In genomic region chr4:8332038-8332857, GRCh38 we compare ENCODE assay signal across 22 cellular contexts.
"Had no signal": no experiment of that assay in that cellular context is flagged by ENCODE, and none has a peak within 500 bp of the region (broad histone marks: within the 10 kb centered on the region; RNA-seq: fewer than 3 reads in every experiment).

No MANE protein-coding gene starts in this region.

- H3K9me3 ChIP-seq: ascending aorta, breast epithelium, upper lobe of left lung had no signal

- H3K36me3 Mint-ChIP-seq: natural killer cell had no signal

- H3K4me1 ChIP-seq: breast epithelium had no signal

- H3K27ac ChIP-seq: breast epithelium, dorsolateral prefrontal cortex, left lung, upper lobe of left lung had no signal

- H3K36me3 ChIP-seq: ascending aorta, breast epithelium, gastroesophageal sphincter, left lung, right atrium auricular region, upper lobe of left lung had no signal

- H3K4me3 ChIP-seq: ascending aorta, breast epithelium, dorsolateral prefrontal cortex, gastroesophageal sphincter, left lung, right atrium auricular region, upper lobe of left lung had no signal

- H3K4me1 Mint-ChIP-seq: activated CD4-positive, alpha-beta T cell treated with anti-CD3 and anti-CD28 coated beads, Interleukin-2, amount 10 ng/mL, durations not matched to agents 7 days and 5 days; activated naive CD8-positive, alpha-beta T cell treated with anti-CD3 and anti-CD28 coated beads, Interleukin-2, amount 50 U/mL, for 24 hours; endodermal cell; natural killer cell; WTC11 had no signal

- H3K27me3 Mint-ChIP-seq: activated CD4-positive, alpha-beta T cell treated with anti-CD3 and anti-CD28 coated beads, Interleukin-2, amount 10 ng/mL, durations not matched to agents 7 days and 5 days; activated naive CD8-positive, alpha-beta T cell treated with anti-CD3 and anti-CD28 coated beads, Interleukin-2, amount 50 U/mL, for 24 hours had no signal

- H3K4me3 Mint-ChIP-seq: activated CD4-positive, alpha-beta T cell treated with anti-CD3 and anti-CD28 coated beads, Interleukin-2, amount 10 ng/mL, durations not matched to agents 7 days and 5 days; activated naive CD4-positive, alpha-beta T cell treated with anti-CD3 and anti-CD28 coated beads for 36 hours; activated naive CD8-positive, alpha-beta T cell treated with anti-CD3 and anti-CD28 coated beads, Interleukin-2, amount 50 U/mL, for 24 hours; endodermal cell; natural killer cell; T-helper 1 cell treated with Interleukin-12 subunit alpha and Interleukin-12 subunit beta and Interleukin-4 antibody, amounts not matched to agents 30 μg/mL and 1 μg/mL, for 36 hours; WTC11 had no signal

- H3K27me3 ChIP-seq: ascending aorta, breast epithelium, dorsolateral prefrontal cortex, gastroesophageal sphincter, left lung, right atrium auricular region, upper lobe of left lung had no signal

- DNase-seq: activated CD4-positive, alpha-beta T cell treated with anti-CD3 and anti-CD28 coated beads, Interleukin-2, amount 10 ng/mL, durations not matched to agents 7 days and 5 days; activated CD8-positive, alpha-beta memory T cell treated with anti-CD3 and anti-CD28 coated beads for 24 hours; activated naive CD4-positive, alpha-beta T cell treated with anti-CD3 and anti-CD28 coated beads for 36 hours; activated naive CD8-positive, alpha-beta T cell treated with anti-CD3 and anti-CD28 coated beads, Interleukin-2, amount 50 U/mL, for 24 hours; erythroblast; mesenchymal stem cell; natural killer cell; nucleus accumbens; small intestine; stimulated activated CD4-positive, alpha-beta T cell treated with anti-CD3 and anti-CD28 coated beads, Interleukin-4, amount 100 ng/mL, for 4 hours; stimulated activated CD8-positive, alpha-beta memory T cell treated with anti-CD3 and anti-CD28 coated beads, Interleukin-4, amount 100 ng/mL, for 48 hours; stimulated activated naive CD8-positive, alpha-beta T cell treated with anti-CD3 and anti-CD28 coated beads, Interleukin-15, Interleukin-2, amounts not matched to agents 100 U/mL and 50 U/mL, for 24 hours; upper lobe of left lung had no signal

- ATAC-seq: activated naive CD8-positive, alpha-beta T cell treated with anti-CD3 and anti-CD28 coated beads, Interleukin-2, amount 50 U/mL, for 24 hours; gastroesophageal sphincter; left lung; natural killer cell; stimulated activated naive CD8-positive, alpha-beta T cell treated with anti-CD3 and anti-CD28 coated beads, Interleukin-15, Interleukin-2, amounts not matched to agents 100 U/mL and 50 U/mL, for 24 hours; WTC11 had no signal

- H3K27ac Mint-ChIP-seq: activated CD4-positive, alpha-beta T cell treated with anti-CD3 and anti-CD28 coated beads, Interleukin-2, amount 10 ng/mL, durations not matched to agents 7 days and 5 days; activated naive CD4-positive, alpha-beta T cell treated with anti-CD3 and anti-CD28 coated beads for 36 hours; activated naive CD8-positive, alpha-beta T cell treated with anti-CD3 and anti-CD28 coated beads, Interleukin-2, amount 50 U/mL, for 24 hours; endodermal cell; natural killer cell; T-helper 1 cell treated with Interleukin-12 subunit alpha and Interleukin-12 subunit beta and Interleukin-4 antibody, amounts not matched to agents 30 μg/mL and 1 μg/mL, for 36 hours; WTC11 had no signal
